6 cellular contexts compared by ENCODE assay signal in genomic region chr7:100171087-100171681, GRCh38. TPM values are rescaled to one million over a fixed set of nuclear protein-coding genes. Genes with fewer than 3 reads are reported as not detected.
A peak's percentile ranks its signal among the peaks of the same experiment; 100 is the strongest.
DNase-seq lines count a peak whose midpoint lies in the region; ATAC-seq and TF ChIP-seq lines count a peak whose summit lies in the region.

No MANE protein-coding gene starts in this region.

- DNase-seq in GM13976 (ENCODE audit: low spot score), result peak; percentile 68
- peak; percentile 27 for DNase-seq in astrocyte of the hippocampus (ENCODE audit: low read depth, low spot score)
- no peak for DNase-seq in natural killer cell treated with Interleukin-12 subunit alpha and Interleukin-12 subunit beta and Interleukin-15 and Interleukin-18, amount 100 ng/mL, for 72 hours (ENCODE audit: low spot score)
- no peak for DNase-seq in NCI-H1048 (lab: John Stamatoyannopoulos, UW)
- no peak for DNase-seq in AG08396 (ENCODE audit: low spot score)

- no peaks in the 10 kb centered on the region for H3K36me3 Mint-ChIP-seq in natural killer cell treated with Interleukin-12 subunit alpha and Interleukin-12 subunit beta and Interleukin-15 and Interleukin-18, amount 100 ng/mL, for 72 hours

- H3K9me3 Mint-ChIP-seq in natural killer cell treated with Interleukin-12 subunit alpha and Interleukin-12 subunit beta and Interleukin-15 and Interleukin-18, amount 100 ng/mL, for 72 hours, result no peaks in the 10 kb centered on the region

- peak overlapping the region; percentile 71 for H3K4me3 Mint-ChIP-seq in natural killer cell treated with Interleukin-12 subunit alpha and Interleukin-12 subunit beta and Interleukin-15 and Interleukin-18, amount 100 ng/mL, for 72 hours

- H3K4me1 Mint-ChIP-seq in natural killer cell treated with Interleukin-12 subunit alpha and Interleukin-12 subunit beta and Interleukin-15 and Interleukin-18, amount 100 ng/mL, for 72 hours (ENCODE audit: low read depth in 2 of 2), result peaks cover 24 to 43% of the 10 kb centered on the region in 2 donors

- in situ Hi-C loops in GM13976 (cut with MboI; ENCODE audit: low sequenced_read_pairs, unreplicated experiment), result no loop called here

- ATAC-seq in natural killer cell treated with Interleukin-12 subunit alpha and Interleukin-12 subunit beta and Interleukin-15 and Interleukin-18, amount 100 ng/mL, for 72 hours, result peak; percentile 72 to 78
- no peak for ATAC-seq in HG03432 (IDR thresholded peaks at IDR 0.05; ENCODE audit: unreplicated experiment)

- TF ChIP-seq CTCF in GM13976 (IDR thresholded peaks at IDR 0.05; ENCODE audit: borderline replicate concordance, control extremely low read depth, extremely low read depth, insufficient read depth, missing control alignments), result no peak

- H3K27me3 Mint-ChIP-seq in natural killer cell treated with Interleukin-12 subunit alpha and Interleukin-12 subunit beta and Interleukin-15 and Interleukin-18, amount 100 ng/mL, for 72 hours, result peaks cover 35 to 46% of the 10 kb centered on the region in 2 donors

- no peak overlapping the region for H3K27ac Mint-ChIP-seq in natural killer cell treated with Interleukin-12 subunit alpha and Interleukin-12 subunit beta and Interleukin-15 and Interleukin-18, amount 100 ng/mL, for 72 hours

RNA-seq across cellular contexts. Expression of gene GAL3ST4, which starts 2.8 kb away (rescaled TPM):
- 1 to 10 TPM in 1 of 2 donors, under 1 TPM in 1; 0.57 to 1.1 TPM for total RNA-seq in natural killer cell treated with Interleukin-12 subunit alpha and Interleukin-12 subunit beta and Interleukin-15 and Interleukin-18, amount 100 ng/mL, for 72 hours

RNA-seq across cellular contexts. Expression of gene GPC2, which starts 6.0 kb away (rescaled TPM):
- 1 to 10 TPM; 2.6 to 2.7 TPM for total RNA-seq in natural killer cell treated with Interleukin-12 subunit alpha and Interleukin-12 subunit beta and Interleukin-15 and Interleukin-18, amount 100 ng/mL, for 72 hours

RNA-seq across cellular contexts. Expression of gene STAG3, which starts 6.5 kb away (rescaled TPM):
- 10 to 100 TPM; 13.7 to 24.4 TPM for total RNA-seq in natural killer cell treated with Interleukin-12 subunit alpha and Interleukin-12 subunit beta and Interleukin-15 and Interleukin-18, amount 100 ng/mL, for 72 hours

RNA-seq across cellular contexts. Expression of gene TRAPPC14, which starts 12.7 kb away (rescaled TPM):
- total RNA-seq in natural killer cell treated with Interleukin-12 subunit alpha and Interleukin-12 subunit beta and Interleukin-15 and Interleukin-18, amount 100 ng/mL, for 72 hours, result 10 to 100 TPM; 46.2 to 52.7 TPM

RNA-seq across cellular contexts. Expression of gene LAMTOR4, which starts 22.5 kb away (rescaled TPM):
- total RNA-seq in natural killer cell treated with Interleukin-12 subunit alpha and Interleukin-12 subunit beta and Interleukin-15 and Interleukin-18, amount 100 ng/mL, for 72 hours, result 100 to 1,000 TPM; 124 to 145 TPM

Comparison
In these comparisons a context has a peak if more than half of its experiments do, and no peak if none do; other contexts are left out.
1. DNase-seq: peak in GM13976 (single experiment) and astrocyte of the hippocampus (single experiment); none in natural killer cell treated with Interleukin-12 subunit alpha and Interleukin-12 subunit beta and Interleukin-15 and Interleukin-18, amount 100 ng/mL, for 72 hours (single experiment), NCI-H1048 (single experiment) and AG08396 (single experiment).